ENCODE assay signal across 22 cellular contexts in genomic region chr6:89404512-89404911, GRCh38. TPM values are rescaled to one million over a fixed set of nuclear protein-coding genes. Genes with fewer than 3 reads are reported as not detected.
DNase-seq lines count a peak whose midpoint lies in the region; ATAC-seq and TF ChIP-seq lines count a peak whose summit lies in the region.
"Had no signal": no experiment of that assay in that cellular context is flagged by ENCODE, and none has a peak within 500 bp of the region (broad histone marks: within the 10 kb centered on the region; RNA-seq: fewer than 3 reads in every experiment).

No MANE protein-coding gene starts in this region.

- H3K36me3 ChIP-seq in DND-41 (ENCODE audit: insufficient read depth, low read length) = 0 out of 2 replicates have a peak, but pooled peaks cover 4% of the 10 kb centered on the region
- no peaks in the 10 kb centered on the region for H3K36me3 ChIP-seq in neutrophil
- no peaks in the 10 kb centered on the region for H3K36me3 ChIP-seq in upper lobe of right lung
- H3K36me3 ChIP-seq: BE2C had no signal

- H3K4me2 ChIP-seq in DND-41 (ENCODE audit: insufficient read depth, low read length) = no peak overlapping the region

- H3K27ac ChIP-seq in DND-41 (ENCODE audit: low read length) (peak overlapping the region; percentile 30; the same call in 1 of the 2 replicates), neutrophil (peak overlapping the region; percentile 62), upper lobe of right lung (no peak overlapping the region)
- H3K27ac ChIP-seq: GM23248 had no signal

- H3K9ac ChIP-seq in DND-41 (ENCODE audit: low read depth, low read length) = no peak overlapping the region
- H3K9ac ChIP-seq: GM23248 had no signal

- DNase-seq in DND-41 = no peak
- DNase-seq in NCI-H82 treated with DMSO at 0.1 percent for 48 hours (lab: John Stamatoyannopoulos, UW; ENCODE audit: unreplicated experiment) = peak; percentile 20
- DNase-seq in pons (ENCODE audit: low spot score) = no peak
- DNase-seq in upper lobe of right lung = no peak
- DNase-seq in stimulated activated naive CD4-positive, alpha-beta T cell treated with Interleukin-2 at 50 U/mL for 16 hours (lab: John Stamatoyannopoulos, UW) = no peak
- DNase-seq: ACHN; BE2C; C1 segment of cervical spinal cord; CD4-positive, CD25-positive, alpha-beta regulatory T cell; CD8-positive, alpha-beta memory T cell; COR-L47; DMS153; DMS79 treated with DMSO at 0.1 percent for 48 hours; EL; GM23248; HFFc6; IMR-90 had no signal

- peaks cover 19% of the 10 kb centered on the region for H3K4me1 ChIP-seq in DND-41 (ENCODE audit: insufficient read depth, low read length)
- H3K4me1 ChIP-seq in neutrophil (ENCODE audit: control insufficient read depth in 1 of 2, insufficient read depth in 1 of 2, low read depth in 1 of 2, low read length in 1 of 2) = peaks cover 91 to 99% of the 10 kb centered on the region in 2 experiments
- H3K4me1 ChIP-seq in upper lobe of right lung = no peaks in the 10 kb centered on the region
- H3K4me1 ChIP-seq: BE2C had no signal

- H4K20me1 ChIP-seq in DND-41 (ENCODE audit: insufficient read depth, low read length) = peaks cover 85% of the 10 kb centered on the region

- intact Hi-C loops in upper lobe of right lung (cut with DNase I) = no loop called here

- H3K79me2 ChIP-seq in DND-41 (ENCODE audit: insufficient read depth, low read length) = peaks cover 98% of the 10 kb centered on the region

- TF ChIP-seq CTCF in DND-41 (IDR thresholded peaks at IDR 0.05; ENCODE audit: borderline replicate concordance, extremely low read depth, low read length, poor library complexity, severe bottlenecking) = no peak
- no peak for TF ChIP-seq CTCF in neutrophil (IDR thresholded peaks at IDR 0.05)
- TF ChIP-seq CTCF in upper lobe of right lung (IDR thresholded peaks at IDR 0.05) = no peak

- no peak for ATAC-seq in DND-41 (ENCODE audit: insufficient read depth, low read depth)
- ATAC-seq in HG02610 (IDR thresholded peaks at IDR 0.05; ENCODE audit: unreplicated experiment) = no peak
- no peak for ATAC-seq in upper lobe of right lung
- ATAC-seq: GM12878, HCT116, K562 had no signal

- H2AFZ ChIP-seq in DND-41 (ENCODE audit: low read depth, low read length) = no peak overlapping the region
- H2AFZ ChIP-seq: GM23248 had no signal

- H3K27me3 ChIP-seq in DND-41 (ENCODE audit: insufficient read depth, low read length, poor library complexity) (no peaks in the 10 kb centered on the region), neutrophil (no peaks in the 10 kb centered on the region), upper lobe of right lung (no peaks in the 10 kb centered on the region)
- H3K27me3 ChIP-seq: BE2C had no signal

- no peaks in the 10 kb centered on the region for H3K9me3 ChIP-seq in DND-41 (ENCODE audit: insufficient read depth, low read length, severe bottlenecking)
- no peaks in the 10 kb centered on the region for H3K9me3 ChIP-seq in neutrophil
- H3K9me3 ChIP-seq in upper lobe of right lung = no peaks in the 10 kb centered on the region
- H3K9me3 ChIP-seq: BE2C had no signal

- H3K4me3 ChIP-seq in DND-41 (ENCODE audit: low read depth in 1 of 2, low read length in 2 of 2) (no peak overlapping the region), neutrophil (ENCODE audit: low read depth in 1 of 2, low read length in 1 of 2) (no peak overlapping the region), upper lobe of right lung (no peak overlapping the region)
- H3K4me3 ChIP-seq: GM12878, GM23248, K562 had no signal

RNA-seq across cellular contexts. Expression of gene RRAGD, which starts 7.6 kb away (rescaled TPM):
- 44.0 TPM for total RNA-seq in upper lobe of right lung
- total RNA-seq: GM23248, HFFc6, IMR-90 had no signal

RNA-seq across cellular contexts. Expression of gene ANKRD6, which starts 28.4 kb away (rescaled TPM):
- 20.2 TPM for total RNA-seq in upper lobe of right lung
- total RNA-seq: HFFc6 had no signal

RNA-seq across cellular contexts. Expression of gene UBE2J1, which starts 52.0 kb away (rescaled TPM):
- 42.7 TPM for total RNA-seq in upper lobe of right lung
